In the genomic region with DNA sequence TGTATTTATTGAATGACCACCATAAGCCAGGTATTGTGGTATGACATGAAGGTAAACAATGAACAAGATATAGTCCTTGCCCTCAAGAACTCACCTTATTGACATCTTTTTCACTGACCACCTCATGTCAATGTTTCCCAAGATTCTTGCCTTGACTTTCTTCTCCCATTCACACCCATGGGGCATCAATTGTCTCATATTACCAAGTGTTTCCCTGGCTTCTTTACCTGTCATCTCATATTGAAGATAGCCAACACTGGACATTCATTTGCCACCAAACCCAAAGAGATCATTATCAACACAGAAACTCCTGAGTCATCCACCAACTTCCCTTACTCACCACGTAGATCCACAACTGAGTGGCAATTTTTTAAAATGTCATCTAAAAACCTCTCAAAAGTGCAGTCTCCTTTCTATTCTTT, we compare ENCODE assay signal across 10 cellular contexts. TPM values are rescaled to one million over a fixed set of nuclear protein-coding genes. Genes with fewer than 3 reads are reported as not detected.
DNase-seq lines count a peak whose midpoint lies in the region; ATAC-seq and TF ChIP-seq lines count a peak whose summit lies in the region.
"Had no signal": no experiment of that assay in that cellular context is flagged by ENCODE, and none has a peak within 500 bp of the region (broad histone marks: within the 10 kb centered on the region; RNA-seq: fewer than 3 reads in every experiment).

No MANE protein-coding gene starts in this region.

- no peak overlapping the region for H3K4me3 ChIP-seq in naive thymus-derived CD4-positive, alpha-beta T cell (ENCODE audit: low read length)
- H3K4me3 ChIP-seq in left ventricle myocardium inferior = no peak overlapping the region
- H3K4me3 ChIP-seq in Karpas-422 (ENCODE audit: low read length) = no peak overlapping the region

- no peaks in the 10 kb centered on the region for H3K9me3 ChIP-seq in naive thymus-derived CD4-positive, alpha-beta T cell (ENCODE audit: control insufficient read depth in 2 of 3, low read length in 3 of 3)
- no peaks in the 10 kb centered on the region for H3K9me3 ChIP-seq in left ventricle myocardium inferior (replicated peaks)
- H3K9me3 ChIP-seq in Karpas-422 (ENCODE audit: low read length) = no peaks in the 10 kb centered on the region

- peaks cover 0 to 4% (median 0%) of the 10 kb centered on the region in 5 donors for H3K36me3 Mint-ChIP-seq in naive thymus-derived CD4-positive, alpha-beta T cell

- no peaks in the 10 kb centered on the region for H3K79me2 ChIP-seq in Karpas-422 (ENCODE audit: low read length)

- peaks cover 0 to 27% (median 1%) of the 10 kb centered on the region in 7 donors for H3K4me1 Mint-ChIP-seq in naive thymus-derived CD4-positive, alpha-beta T cell

- peak overlapping the region in 1 of 10 donors; percentile 61 for H3K4me3 Mint-ChIP-seq in naive thymus-derived CD4-positive, alpha-beta T cell

- H3K9me2 ChIP-seq in Karpas-422 (replicated peaks; ENCODE audit: insufficient read depth, low read length) = no peaks in the 10 kb centered on the region

- intact Hi-C loops in naive thymus-derived CD4-positive, alpha-beta T cell (cut with micrococcal nuclease) = loop anchor here in 1 of 2 donors (1.0 to 5.0 kb wide), 2 partner anchors 16 to 111 kb away; a partner anchor contains a TSS
- intact Hi-C loops in left ventricle myocardium inferior (cut with micrococcal nuclease) = no loop called here

- peak; percentile 4 for DNase-seq in NOMO-1 treated with dmso at 0.1 percent for 144 hours (lab: John Stamatoyannopoulos, UW; ENCODE audit: unreplicated experiment)
- DNase-seq in naive thymus-derived CD4-positive, alpha-beta T cell = no peak
- no peak for DNase-seq in stimulated activated naive CD4-positive, alpha-beta T cell treated with Interleukin-2 at 50 U/mL for 16 hours (lab: John Stamatoyannopoulos, UW)
- DNase-seq in left ventricle myocardium inferior = no peak
- no peak for DNase-seq in NCI-H187 (lab: John Stamatoyannopoulos, UW)
- no peak for DNase-seq in Karpas-422
- DNase-seq: NCI-H69 had no signal

- POLR2A ChIA-PET in naive thymus-derived CD4-positive, alpha-beta T cell (lab: Charles Lee) = no interaction called here

- no peaks in the 10 kb centered on the region for H3K4me1 ChIP-seq in naive thymus-derived CD4-positive, alpha-beta T cell (ENCODE audit: control insufficient read depth in 2 of 2, insufficient read depth in 2 of 2, low read length in 2 of 2)
- H3K4me1 ChIP-seq in left ventricle myocardium inferior = no peaks in the 10 kb centered on the region
- H3K4me1 ChIP-seq in Karpas-422 (ENCODE audit: low read length) = no peaks in the 10 kb centered on the region

- ATAC-seq in GM19035 (IDR thresholded peaks at IDR 0.05; ENCODE audit: unreplicated experiment) (peak; percentile 50), HG02798 (IDR thresholded peaks at IDR 0.05; ENCODE audit: poor library complexity, unreplicated experiment) (peak; percentile 43)
- peak; percentile 70 for ATAC-seq in naive thymus-derived CD4-positive, alpha-beta T cell

- H4K20me1 ChIP-seq in Karpas-422 (ENCODE audit: insufficient read depth, low read depth, low read length) = no peaks in the 10 kb centered on the region

- no peak overlapping the region for H3K9ac ChIP-seq in Karpas-422 (ENCODE audit: low read length)

- CTCF ChIA-PET in naive thymus-derived CD4-positive, alpha-beta T cell (lab: Charles Lee) = no interaction called here

- TF ChIP-seq CTCF in left ventricle myocardium inferior (IDR thresholded peaks at IDR 0.05; ENCODE audit: borderline replicate concordance) = no peak

- H3K27ac ChIP-seq in naive thymus-derived CD4-positive, alpha-beta T cell (ENCODE audit: low read depth, low read length) = no peak overlapping the region
- H3K27ac ChIP-seq in left ventricle myocardium inferior (replicated peaks) = no peak overlapping the region
- no peak overlapping the region for H3K27ac ChIP-seq in Karpas-422 (ENCODE audit: low read length)

- H3K27me3 ChIP-seq in naive thymus-derived CD4-positive, alpha-beta T cell (ENCODE audit: control insufficient read depth in 2 of 2, insufficient read depth in 2 of 2, low read length in 2 of 2) = peaks cover 0 to 2% of the 10 kb centered on the region in 2 donors
- H3K27me3 ChIP-seq in left ventricle myocardium inferior (ENCODE audit: low read depth) (peaks cover 15% of the 10 kb centered on the region), Karpas-422 (ENCODE audit: low read length) (no peaks in the 10 kb centered on the region)

- H3K27ac Mint-ChIP-seq in naive thymus-derived CD4-positive, alpha-beta T cell = peak overlapping the region in 2 of 9 donors; percentile 8 to 14

- peaks cover 13 to 32% (median 18%) of the 10 kb centered on the region in 5 donors for H3K27me3 Mint-ChIP-seq in naive thymus-derived CD4-positive, alpha-beta T cell

- H3K36me3 ChIP-seq in naive thymus-derived CD4-positive, alpha-beta T cell (ENCODE audit: control insufficient read depth in 2 of 3, insufficient read depth in 3 of 3, low read length in 3 of 3) = no peaks in the 10 kb centered on the region
- H3K36me3 ChIP-seq in left ventricle myocardium inferior (no peaks in the 10 kb centered on the region), Karpas-422 (ENCODE audit: insufficient read depth, low read length) (no peaks in the 10 kb centered on the region)

- no peak overlapping the region for H2AFZ ChIP-seq in Karpas-422 (ENCODE audit: low read length)

- peaks cover 0 to 5% (median 0%) of the 10 kb centered on the region in 11 donors for H3K9me3 Mint-ChIP-seq in naive thymus-derived CD4-positive, alpha-beta T cell

- H3K4me2 ChIP-seq in Karpas-422 (ENCODE audit: low read depth, low read length, poor library complexity, severe bottlenecking) = no peak overlapping the region

RNA-seq across cellular contexts. Expression of a gene that starts 2.2 kb away (rescaled TPM):
- total RNA-seq in naive thymus-derived CD4-positive, alpha-beta T cell = 1 to 10 TPM in 3 of 5 experiments, under 1 TPM in 1, not detected in 1; 0.92 to 2.0 (median 1.4) TPM
- polyA plus RNA-seq in naive thymus-derived CD4-positive, alpha-beta T cell = 1 to 10 TPM in 1 of 2 donors, not detected in 1; 1.8 TPM
- 0.58 TPM for total RNA-seq in left ventricle myocardium inferior
- 7.3 TPM in 1 of 2 replicates, not detected in the other for total RNA-seq in Karpas-422 (2014; rRNA removed; shearing (Covaris generic); ENCODE audit: low replicate concordance)
- total RNA-seq: skeletal muscle tissue had no signal

RNA-seq across cellular contexts. Expression of a gene that starts 15.1 kb away (rescaled TPM):
- 10 to 100 TPM; 50.3 to 92.2 (median 58.9) TPM for total RNA-seq in naive thymus-derived CD4-positive, alpha-beta T cell
- 10 to 100 TPM; 28.6 to 43.8 TPM for polyA plus RNA-seq in naive thymus-derived CD4-positive, alpha-beta T cell
- 52.0 TPM for total RNA-seq in left ventricle myocardium inferior
- total RNA-seq in Karpas-422 (2014; rRNA removed; shearing (Covaris generic); ENCODE audit: low replicate concordance) = 45.5 and 49.2 TPM in 2 replicates
